13 cellular contexts compared by ENCODE assay signal in the genomic region with DNA sequence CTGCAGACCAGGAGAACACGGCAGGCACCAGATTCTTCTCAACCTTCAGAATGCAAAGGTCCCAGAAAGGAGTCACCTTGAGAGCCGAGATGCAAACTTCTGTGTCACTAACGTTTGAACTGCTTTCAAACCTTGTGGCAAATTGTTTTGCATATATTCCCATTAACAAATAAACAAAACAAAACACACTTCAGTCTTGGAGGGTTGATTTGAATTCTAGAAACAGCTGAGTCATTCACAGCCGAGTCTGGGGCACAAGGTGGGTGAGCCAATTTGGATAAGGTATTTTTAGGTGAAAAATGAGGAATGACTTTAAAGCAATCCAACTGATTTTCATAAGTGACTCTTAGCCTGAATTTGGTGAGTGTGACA. TPM values are rescaled to one million over a fixed set of nuclear protein-coding genes. Genes with fewer than 3 reads are reported as not detected.
A peak's percentile ranks its signal among the peaks of the same experiment; 100 is the strongest.
DNase-seq lines count a peak whose midpoint lies in the region; ATAC-seq and TF ChIP-seq lines count a peak whose summit lies in the region.
"Had no signal": no experiment of that assay in that cellular context is flagged by ENCODE, and none has a peak within 500 bp of the region (broad histone marks: within the 10 kb centered on the region; RNA-seq: fewer than 3 reads in every experiment).

No MANE protein-coding gene starts in this region.

- ATAC-seq in GM19023 (IDR thresholded peaks at IDR 0.05; ENCODE audit: unreplicated experiment) (peak; percentile 37), HG02610 (IDR thresholded peaks at IDR 0.05; ENCODE audit: unreplicated experiment) (peak; percentile 62)
- ATAC-seq: activated T-cell treated with anti-CD3 and anti-CD28 coated beads, Interleukin-2, amount 50 U/mL, for 72 hours had no signal

- no peaks in the 10 kb centered on the region for H3K9me3 Mint-ChIP-seq in immature natural killer cell

- no peaks in the 10 kb centered on the region for H3K4me1 Mint-ChIP-seq in immature natural killer cell

- peaks cover 23% of the 10 kb centered on the region for H3K4me1 ChIP-seq in mesodermal cell (ENCODE audit: control insufficient read depth, insufficient read depth, low read length, poor library complexity, severe bottlenecking)
- no peaks in the 10 kb centered on the region for H3K4me1 ChIP-seq in effector memory CD4-positive, alpha-beta T cell (ENCODE audit: control insufficient read depth, insufficient read depth, low read length, poor library complexity, severe bottlenecking)
- H3K4me1 ChIP-seq in prostate gland (replicated peaks) = no peaks in the 10 kb centered on the region
- H3K4me1 ChIP-seq: stomach had no signal

- no peaks in the 10 kb centered on the region for H3K36me3 ChIP-seq in mesodermal cell (ENCODE audit: control insufficient read depth, insufficient read depth, low read length)
- no peaks in the 10 kb centered on the region for H3K36me3 ChIP-seq in effector memory CD4-positive, alpha-beta T cell (ENCODE audit: control insufficient read depth, insufficient read depth, low read length)
- no peaks in the 10 kb centered on the region for H3K36me3 ChIP-seq in prostate gland
- H3K36me3 ChIP-seq: MG63, stomach had no signal

- intact Hi-C loops in prostate gland (cut with DNase I) = no loop called here

- H3K4me3 ChIP-seq in mesodermal cell (ENCODE audit: extremely low read depth, insufficient read depth, low read length, poor library complexity, severe bottlenecking) = no peak overlapping the region
- H3K4me3 ChIP-seq in effector memory CD4-positive, alpha-beta T cell (ENCODE audit: insufficient read depth, low read depth, low read length, poor library complexity, severe bottlenecking) = no peak overlapping the region
- no peak overlapping the region for H3K4me3 ChIP-seq in prostate gland
- H3K4me3 ChIP-seq: MG63, stomach had no signal

- H3K9me3 ChIP-seq in mesodermal cell (ENCODE audit: control insufficient read depth, low read length) (peaks cover 17% of the 10 kb centered on the region), prostate gland (no peaks in the 10 kb centered on the region)
- no peaks in the 10 kb centered on the region for H3K9me3 ChIP-seq in effector memory CD4-positive, alpha-beta T cell (ENCODE audit: control insufficient read depth, low read length)

- WGBS in mesodermal cell (ENCODE audit: insufficient coverage in 2 of 2), 2 experiments = 70 to 95% methylated on average over 2 to 3 of the region's 4 CpGs
- 69% methylated on average over 4 of the region's 4 CpGs for WGBS in prostate gland

- DNase-seq in NCI-H526 treated with DMSO at 0.1 percent for 48 hours (lab: John Stamatoyannopoulos, UW) = peak; percentile 95
- no peak for DNase-seq in medulla oblongata (ENCODE audit: extremely low spot score)
- no peak for DNase-seq in effector memory CD4-positive, alpha-beta T cell
- no peak for DNase-seq in immature natural killer cell
- DNase-seq in prostate gland (ENCODE audit: low spot score) = no peak
- DNase-seq: activated T-cell treated with anti-CD3 and anti-CD28 coated beads, Interleukin-2, amount 50 U/mL, for 72 hours; DMS79; mammary epithelial cell; stomach had no signal

- H3K36me3 Mint-ChIP-seq in immature natural killer cell = no peaks in the 10 kb centered on the region

- no peaks in the 10 kb centered on the region for H3K27me3 ChIP-seq in effector memory CD4-positive, alpha-beta T cell (replicated peaks; ENCODE audit: control insufficient read depth, insufficient read depth, low read length, poor library complexity, severe bottlenecking)
- no peaks in the 10 kb centered on the region for H3K27me3 ChIP-seq in prostate gland (replicated peaks; ENCODE audit: insufficient read depth)
- H3K27me3 ChIP-seq: MG63 had no signal

- H3K4me3 Mint-ChIP-seq in immature natural killer cell = no peak overlapping the region
- H3K4me3 Mint-ChIP-seq: activated T-cell treated with anti-CD3 and anti-CD28 coated beads, Interleukin-2, amount 50 U/mL, for 72 hours had no signal

- peaks cover under 1 to 5% (median 3%) of the 10 kb centered on the region in 3 donors for H3K27me3 Mint-ChIP-seq in immature natural killer cell (ENCODE audit: low read depth in 3 of 3)

- H3K27ac Mint-ChIP-seq in immature natural killer cell = no peak overlapping the region
- H3K27ac Mint-ChIP-seq: activated T-cell treated with anti-CD3 and anti-CD28 coated beads, Interleukin-2, amount 50 U/mL, for 72 hours had no signal

- TF ChIP-seq CTCF in prostate gland (IDR thresholded peaks at IDR 0.05) = no peak

- TF ChIP-seq POLR2A in prostate gland (IDR thresholded peaks at IDR 0.05) = no peak

- H3K27ac ChIP-seq in mesodermal cell (ENCODE audit: low read depth, low read length, severe bottlenecking) (peak overlapping the region; percentile 38), prostate gland (no peak overlapping the region)
- H3K27ac ChIP-seq in effector memory CD4-positive, alpha-beta T cell (ENCODE audit: insufficient read depth, low read length, poor library complexity, severe bottlenecking) = no peak overlapping the region
- H3K27ac ChIP-seq: stomach had no signal

RNA-seq across cellular contexts. Expression of a gene that starts 38.8 kb away (rescaled TPM):
- polyA plus RNA-seq in mesodermal cell (2013, experiment 1 of 2) = 8.8 TPM
- polyA plus RNA-seq in mesodermal cell (2013, experiment 2 of 2) = 7.0 TPM
- polyA plus RNA-seq in immature natural killer cell = under 1 TPM in 2 of 3 donors, not detected in 1; 0.13 to 0.15 TPM
- 1 to 10 TPM; 4.1 to 7.4 TPM for total RNA-seq in prostate gland
